12 cellular contexts compared by ENCODE assay signal in genomic region chr9:120885968-120886367, GRCh38. TPM values are rescaled to one million over a fixed set of nuclear protein-coding genes. Genes with fewer than 3 reads are reported as not detected.
DNase-seq lines count a peak whose midpoint lies in the region; ATAC-seq and TF ChIP-seq lines count a peak whose summit lies in the region.
"Had no signal": no experiment of that assay in that cellular context is flagged by ENCODE, and none has a peak within 500 bp of the region (broad histone marks: within the 10 kb centered on the region; RNA-seq: fewer than 3 reads in every experiment).

No MANE protein-coding gene starts in this region.

- H3K4me1 Mint-ChIP-seq in CD4-positive, alpha-beta memory T cell, result peaks cover 35 to 77% (median 56%) of the 10 kb centered on the region in 4 donors
- peaks cover 12% of the 10 kb centered on the region for H3K4me1 Mint-ChIP-seq in neural crest cell

- no peak overlapping the region for H3K4me3 Mint-ChIP-seq in CD4-positive, alpha-beta memory T cell
- no peak overlapping the region for H3K4me3 Mint-ChIP-seq in neural crest cell

- CTCF ChIA-PET in CD4-positive, alpha-beta memory T cell (lab: Charles Lee; ENCODE audit: partially characterized antibody), result interaction anchor here (1.1 to 4.5 kb wide), 4 partner anchors 9 to 50 kb away, joined by 4 to 22 read pairs (median 8); partner anchors contain the start of gene PHF19
- CTCF ChIA-PET in OCI-LY7 (lab: Charles Lee; ENCODE audit: unreplicated experiment), result interaction anchor here (0.8 to 1.3 kb wide), 3 partner anchors 9 to 46 kb away, joined by 3 to 5 read pairs (median 4); no protein-coding TSS in a partner anchor

- POLR2A ChIA-PET in CD4-positive, alpha-beta memory T cell (lab: Charles Lee; ENCODE audit: partially characterized antibody), result interaction anchor here (0.7 to 74.5 kb wide), 4 partner anchors 7 to 42 kb away, joined by 3 to 5577 read pairs (median 2790); partner anchors contain the start of genes PHF19 and TRAF1
- POLR2A ChIA-PET in OCI-LY7 (lab: Charles Lee), result interaction anchor here (1.2 to 16.9 kb wide), 6 partner anchors 8 to 44 kb away, joined by 3 to 372 read pairs (median 8); partner anchors contain the start of gene TRAF1

- no peaks in the 10 kb centered on the region for H4K20me1 ChIP-seq in OCI-LY7 (ENCODE audit: insufficient read depth, low read length)

- no peaks in the 10 kb centered on the region for H3K27me3 Mint-ChIP-seq in CD4-positive, alpha-beta memory T cell
- H3K27me3 Mint-ChIP-seq in neural crest cell (ENCODE audit: low read depth), result no peaks in the 10 kb centered on the region

- H3K4me1 ChIP-seq in CD4-positive, alpha-beta memory T cell (ENCODE audit: insufficient read depth, low read length), result peaks cover 67% of the 10 kb centered on the region
- H3K4me1 ChIP-seq in OCI-LY7 (ENCODE audit: insufficient read depth, low read length, poor library complexity, severe bottlenecking), result peaks cover 86% of the 10 kb centered on the region

- H3K9me2 ChIP-seq in OCI-LY7 (ENCODE audit: insufficient read depth, low read length), result no peaks in the 10 kb centered on the region

- H3K27me3 ChIP-seq in CD4-positive, alpha-beta memory T cell (ENCODE audit: insufficient read depth, low read length), result no peaks in the 10 kb centered on the region

- H3K36me3 ChIP-seq in CD4-positive, alpha-beta memory T cell (ENCODE audit: insufficient read depth, low read length), result no peaks in the 10 kb centered on the region
- H3K36me3 ChIP-seq in OCI-LY7 (ENCODE audit: insufficient read depth, low read length), result no peaks in the 10 kb centered on the region

- ATAC-seq in GM18909 (IDR thresholded peaks at IDR 0.05; ENCODE audit: poor library complexity, unreplicated experiment) (no peak), HG03354 (IDR thresholded peaks at IDR 0.05; ENCODE audit: poor library complexity, severe bottlenecking, unreplicated experiment) (no peak)

- H3K27ac Mint-ChIP-seq in CD4-positive, alpha-beta memory T cell, result peak overlapping the region in 6 of 7 donors; percentile 43 to 89 (median 76)
- H3K27ac Mint-ChIP-seq in neural crest cell (ENCODE audit: unreplicated experiment), result peak overlapping the region; percentile 47

- no peak overlapping the region for H3K27ac ChIP-seq in CD4-positive, alpha-beta memory T cell (ENCODE audit: low read depth, low read length)
- H3K27ac ChIP-seq in OCI-LY7 (ENCODE audit: low read depth, low read length, poor library complexity, severe bottlenecking), result peak overlapping the region; percentile 44

- H2AFZ ChIP-seq in OCI-LY7 (ENCODE audit: low read length), result peak overlapping the region; percentile 45; the same call in 1 of the 2 replicates

- intact Hi-C loops in CD4-positive, alpha-beta memory T cell (cut with micrococcal nuclease), result no loop called here
- intact Hi-C loops in OCI-LY7 (cut with micrococcal nuclease; ENCODE audit: unreplicated experiment), result no loop called here

- peak overlapping the region; percentile 51 for H3K4me2 ChIP-seq in OCI-LY7 (ENCODE audit: low read length)

- H3K36me3 Mint-ChIP-seq in CD4-positive, alpha-beta memory T cell, result peaks cover 0 to 5% of the 10 kb centered on the region in 2 donors
- H3K36me3 Mint-ChIP-seq in neural crest cell (ENCODE audit: low read depth), result no peaks in the 10 kb centered on the region

- no peaks in the 10 kb centered on the region for H3K9me3 Mint-ChIP-seq in CD4-positive, alpha-beta memory T cell
- no peaks in the 10 kb centered on the region for H3K9me3 Mint-ChIP-seq in neural crest cell

- H3K9me3 ChIP-seq in CD4-positive, alpha-beta memory T cell (ENCODE audit: control insufficient read depth in 1 of 2, low read length in 2 of 2), result no peaks in the 10 kb centered on the region
- no peaks in the 10 kb centered on the region for H3K9me3 ChIP-seq in OCI-LY7 (ENCODE audit: low read length)

- TF ChIP-seq CTCF in OCI-LY7 (conservative IDR thresholded peaks at IDR 0.05; ENCODE audit: low read length) (no peak), neural crest cell (conservative IDR thresholded peaks at IDR 0.05) (no peak)

- no peak overlapping the region for H3K4me3 ChIP-seq in CD4-positive, alpha-beta memory T cell (ENCODE audit: low read length in 2 of 2)
- H3K4me3 ChIP-seq in OCI-LY7 (ENCODE audit: low read depth, low read length, poor library complexity, severe bottlenecking), result no peak overlapping the region

- no peak for DNase-seq in CD4-positive, alpha-beta memory T cell
- DNase-seq in OCI-LY7 (ENCODE audit: low spot score), result peak; percentile 53
- DNase-seq in epidermal melanocyte (ENCODE audit: insufficient read length, low spot score), result peak; percentile 24
- DNase-seq in neural crest cell (ENCODE audit: low read depth, low spot score), result no peak
- DNase-seq in germinal center (ENCODE audit: low spot score), result no peak
- no peak for DNase-seq in GM19238 (ENCODE audit: insufficient read length, low spot score)
- DNase-seq: COR-L47; effector memory CD4-positive, alpha-beta T cell; head of caudate nucleus; stimulated activated naive CD4-positive, alpha-beta T cell treated with Interleukin-2 at 50 U/mL for 16 hours had no signal

- no TSS peak for BruUV-seq in OCI-LY7 (replicated peaks; lab: Mats Ljungman, UMichigan)

- H3K79me2 ChIP-seq in OCI-LY7 (ENCODE audit: insufficient read depth, low read depth, low read length), result no peaks in the 10 kb centered on the region

RNA-seq across cellular contexts. Expression of gene PHF19, which starts 9.0 kb away (rescaled TPM):
- 100 to 1,000 TPM; 194 to 201 TPM for total RNA-seq in CD4-positive, alpha-beta memory T cell
- polyA plus RNA-seq in CD4-positive, alpha-beta memory T cell, result 10 to 100 TPM; 15.4 to 17.8 TPM
- 102 and 108 TPM in 2 replicates for total RNA-seq in OCI-LY7 (2014; rRNA removed; shearing (Covaris generic))
- total RNA-seq in OCI-LY7 (2022), result 211 and 214 TPM in 2 replicates
- total RNA-seq in neural crest cell, result 100.0 and 110 TPM in 2 replicates

RNA-seq across cellular contexts. Expression of gene TRAF1, which starts 40.6 kb away (rescaled TPM):
- 100 to 1,000 TPM; 174 to 181 TPM for total RNA-seq in CD4-positive, alpha-beta memory T cell
- polyA plus RNA-seq in CD4-positive, alpha-beta memory T cell, result 10 to 100 TPM in 1 of 2 donors, 1 to 10 TPM in 1; 7.8 to 14.4 TPM
- total RNA-seq in OCI-LY7 (2014; rRNA removed; shearing (Covaris generic)), result 23.7 and 24.2 TPM in 2 replicates
- total RNA-seq in OCI-LY7 (2022), result 40.3 and 50.5 TPM in 2 replicates
- 3.5 and 3.8 TPM in 2 replicates for total RNA-seq in neural crest cell

RNA-seq across cellular contexts. Expression of gene PSMD5, which starts 43.2 kb away (rescaled TPM):
- 10 to 100 TPM; 46.4 to 59.0 TPM for total RNA-seq in CD4-positive, alpha-beta memory T cell
- polyA plus RNA-seq in CD4-positive, alpha-beta memory T cell, result 10 to 100 TPM; 23.1 to 25.7 TPM
- 10.0 and 12.0 TPM in 2 replicates for total RNA-seq in OCI-LY7 (2014; rRNA removed; shearing (Covaris generic))
- total RNA-seq in OCI-LY7 (2022) (33.3 and 36.8 TPM in 2 replicates), neural crest cell (54.3 and 54.5 TPM in 2 replicates)

Comparison
In these comparisons a context has a peak if more than half of its experiments do, and no peak if none do; other contexts are left out.
1. DNase-seq: peak in OCI-LY7 (single experiment) and epidermal melanocyte (single experiment); none in CD4-positive, alpha-beta memory T cell (0 of 5), neural crest cell (single experiment), germinal center (single experiment) and GM19238 (single experiment).